ENCODE assay signal across 1 cellular context in genomic region chr3:112605285-112605684, GRCh38.
TF ChIP-seq lines count a peak whose summit lies in the region.

No MANE protein-coding gene starts in this region.

TF ChIP-seq in HepG2, 621 proteins besides CTCF, POLR2A, EP300 and RAD21:
- no peak for TF ChIP-seq ZNF484 (CRISPR knock-in tag; IDR thresholded peaks at IDR 0.05; ENCODE audit: borderline replicate concordance, low read depth)
- no peak for TF ChIP-seq ZNF367 (CRISPR knock-in tag; IDR thresholded peaks at IDR 0.05; ENCODE audit: borderline replicate concordance)
- TF ChIP-seq NCOA2 (CRISPR knock-in tag; IDR thresholded peaks at IDR 0.05) = no peak
- no peak for TF ChIP-seq PCBP1 (IDR thresholded peaks at IDR 0.05; ENCODE audit: borderline replicate concordance, low read depth, low read length)
- TF ChIP-seq RFX1 (IDR thresholded peaks at IDR 0.05) = peak; percentile 37; the same call in 1 of the 2 replicates
- TF ChIP-seq IKZF1 (IDR thresholded peaks at IDR 0.05) = no peak
- no peak for TF ChIP-seq EED (CRISPR knock-in tag; IDR thresholded peaks at IDR 0.05)
